10 cellular contexts compared by ENCODE assay signal in genomic region chr10:77890097-77890496, GRCh38. TPM values are rescaled to one million over a fixed set of nuclear protein-coding genes. Genes with fewer than 3 reads are reported as not detected.
DNase-seq lines count a peak whose midpoint lies in the region; ATAC-seq and TF ChIP-seq lines count a peak whose summit lies in the region.
"Had no signal": no experiment of that assay in that cellular context is flagged by ENCODE, and none has a peak within 500 bp of the region (broad histone marks: within the 10 kb centered on the region; RNA-seq: fewer than 3 reads in every experiment).

No MANE protein-coding gene starts in this region.

- no peaks in the 10 kb centered on the region for H3K9me3 Mint-ChIP-seq in activated naive CD4-positive, alpha-beta T cell treated with anti-CD3 and anti-CD28 coated beads for 36 hours

- H3K27ac ChIP-seq in cardiac muscle cell (no peak overlapping the region), heart right ventricle (no peak overlapping the region), adrenal gland (peak overlapping the region in 4 of 5 donors; percentile 88 to 96 (median 95))

- TF ChIP-seq POLR2A in adrenal gland (IDR thresholded peaks at IDR 0.05): no peak

- in situ Hi-C loops in GM13977 (cut with MboI; ENCODE audit: low pct_unique_long_range_greater_than_20kb, low sequenced_read_pairs, unreplicated experiment): no loop called here
- in situ Hi-C loops in ACHN (cut with HindIII; ENCODE audit: low pct_ligation_motif_present, low pct_unique_long_range_greater_than_20kb, low sequenced_read_pairs): no loop called here

- no peaks in the 10 kb centered on the region for H3K4me1 Mint-ChIP-seq in activated naive CD4-positive, alpha-beta T cell treated with anti-CD3 and anti-CD28 coated beads for 36 hours (ENCODE audit: low read depth)

- H3K36me3 ChIP-seq in cardiac muscle cell (no peaks in the 10 kb centered on the region), heart right ventricle (no peaks in the 10 kb centered on the region), adrenal gland (replicated peaks in 1 of 2) (no peaks in the 10 kb centered on the region)

- TF ChIP-seq CTCF in cardiac muscle cell (IDR thresholded peaks at IDR 0.05; ENCODE audit: low read depth, low read length) (peak; percentile 20), heart right ventricle (IDR thresholded peaks at IDR 0.05) (no peak), adrenal gland (IDR thresholded peaks at IDR 0.05) (peak in 1 of 6 experiments; percentile 2), GM13977 (IDR thresholded peaks at IDR 0.05; ENCODE audit: extremely low read depth, insufficient read depth, missing control alignments) (no peak)

- H3K36me3 Mint-ChIP-seq in activated naive CD4-positive, alpha-beta T cell treated with anti-CD3 and anti-CD28 coated beads for 36 hours (ENCODE audit: low read depth): no peaks in the 10 kb centered on the region

- 82 to 91% methylated on average over 7 of the region's 7 CpGs for WGBS in heart right ventricle, 2 donors
- 80 to 91% (median 86%) methylated on average over 7 of the region's 7 CpGs for WGBS in adrenal gland, 4 donors

- H3K9me3 ChIP-seq in cardiac muscle cell (ENCODE audit: low read depth): no peaks in the 10 kb centered on the region
- H3K9me3 ChIP-seq in heart right ventricle: no peaks in the 10 kb centered on the region
- H3K9me3 ChIP-seq in adrenal gland (replicated peaks in 1 of 3): no peaks in the 10 kb centered on the region

- CTCF ChIA-PET in activated naive CD4-positive, alpha-beta T cell treated with anti-CD3 and anti-CD28 coated beads for 36 hours (lab: Charles Lee): interaction anchor here (0.5 to 0.6 kb wide), 2 partner anchors 9 to 12 kb away, joined by 3 read pairs; no protein-coding TSS in a partner anchor

- H3K4me3 ChIP-seq in cardiac muscle cell (no peak overlapping the region), heart right ventricle (no peak overlapping the region), adrenal gland (no peak overlapping the region)

- DNase-seq in cardiac muscle cell (ENCODE audit: low read depth in 1 of 2, low spot score in 1 of 2) (no peak), heart right ventricle (no peak), adrenal gland (no peak), iPS-NIHi11 (ENCODE audit: low spot score) (peak; percentile 63), GM13977 (ENCODE audit: low spot score) (no peak), ACHN (no peak)
- no peak for DNase-seq in activated naive CD4-positive, alpha-beta T cell treated with anti-CD3 and anti-CD28 coated beads for 36 hours
- DNase-seq: glutamatergic neuron, NCI-H1694 treated with DMSO at 0.1 percent for 48 hours had no signal

- ATAC-seq in heart right ventricle (no peak), GM19463 (IDR thresholded peaks at IDR 0.05; ENCODE audit: unreplicated experiment) (no peak)

- intact Hi-C loops in heart right ventricle (cut with DNase I): no loop called here
- intact Hi-C loops in adrenal gland (cut with DNase I): no loop called here
- intact Hi-C loops in activated naive CD4-positive, alpha-beta T cell treated with anti-CD3 and anti-CD28 coated beads for 36 hours (cut with micrococcal nuclease): no loop called here

- H3K4me1 ChIP-seq in cardiac muscle cell (ENCODE audit: low read depth) (peaks cover 36% of the 10 kb centered on the region), heart right ventricle (peaks cover 7 to 52% (median 25%) of the 10 kb centered on the region in 9 donors), adrenal gland (replicated peaks in 1 of 2) (peaks cover 80 to 93% of the 10 kb centered on the region in 2 donors)

- H3K4me3 Mint-ChIP-seq in activated naive CD4-positive, alpha-beta T cell treated with anti-CD3 and anti-CD28 coated beads for 36 hours: no peak overlapping the region

- H3K27me3 Mint-ChIP-seq in activated naive CD4-positive, alpha-beta T cell treated with anti-CD3 and anti-CD28 coated beads for 36 hours (ENCODE audit: low read depth): no peaks in the 10 kb centered on the region

- H3K27me3 ChIP-seq in cardiac muscle cell: no peaks in the 10 kb centered on the region
- no peaks in the 10 kb centered on the region for H3K27me3 ChIP-seq in heart right ventricle
- no peaks in the 10 kb centered on the region for H3K27me3 ChIP-seq in adrenal gland

- no peak overlapping the region for H3K27ac Mint-ChIP-seq in activated naive CD4-positive, alpha-beta T cell treated with anti-CD3 and anti-CD28 coated beads for 36 hours

RNA-seq across cellular contexts. Expression of gene DLG5, which starts 36.5 kb away (rescaled TPM):
- 45.7 and 64.4 TPM in 2 replicates for total RNA-seq in cardiac muscle cell
- polyA plus RNA-seq in cardiac muscle cell: 20.3 and 24.7 TPM in 2 replicates
- total RNA-seq in heart right ventricle: 10 to 100 TPM in 7 of 10 donors, 1 to 10 TPM in 3; 6.6 to 14.1 (median 11.7) TPM
- 1 to 10 TPM; 5.0 to 5.8 TPM for polyA plus RNA-seq in heart right ventricle
- 100 to 1,000 TPM in 6 of 8 donors, 10 to 100 TPM in 2; 81.8 to 175 (median 125) TPM for total RNA-seq in adrenal gland
- polyA plus RNA-seq in adrenal gland: 10 to 100 TPM; 39.6 to 94.4 (median 88.6) TPM
- total RNA-seq in activated naive CD4-positive, alpha-beta T cell treated with anti-CD3 and anti-CD28 coated beads for 36 hours: 1 to 10 TPM; 2.6 to 3.3 TPM

Comparison
In these comparisons a context has a peak if more than half of its experiments do, and no peak if none do; other contexts are left out.
1. H3K27ac ChIP-seq: peak in adrenal gland (4 of 5); none in cardiac muscle cell (single experiment) and heart right ventricle (0 of 10).